1 cellular context compared by ENCODE assay signal in the genomic region with DNA sequence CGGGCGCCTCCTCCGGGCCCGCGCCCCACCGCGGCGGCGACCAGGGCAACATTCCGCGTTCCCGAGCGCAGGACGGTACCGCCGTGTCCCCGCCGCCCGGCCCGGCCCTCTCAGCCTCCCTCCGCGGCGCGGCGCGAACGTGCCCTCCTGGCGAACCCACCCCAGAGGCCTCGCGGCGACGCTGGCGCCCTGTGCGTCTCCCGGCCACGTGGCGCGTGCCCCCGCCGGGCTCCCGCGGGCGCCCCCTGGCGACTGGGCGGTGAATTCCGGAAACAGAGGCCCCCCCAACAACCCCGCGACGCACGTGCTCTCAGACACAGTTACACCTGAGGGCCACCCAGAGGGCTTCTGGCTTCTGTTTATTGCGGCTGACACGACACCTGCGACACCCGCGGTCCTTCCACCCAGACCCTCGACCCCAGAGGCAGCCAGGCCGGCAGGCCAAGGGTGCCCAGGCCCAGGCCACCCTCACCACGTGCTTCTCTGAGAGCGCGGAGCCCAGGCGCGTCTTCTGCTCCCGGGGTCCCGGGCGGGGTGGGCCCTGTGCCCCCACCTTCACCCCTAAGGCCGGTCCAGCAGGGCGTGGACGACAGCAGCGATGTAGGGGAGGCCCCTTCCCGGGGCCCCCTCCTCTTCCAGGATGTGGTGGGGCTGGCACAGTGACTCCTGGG.
TF ChIP-seq lines count a peak whose summit lies in the region.

A gene (minus strand): TSS at position 210 of the 671 bp plus-strand sequence. CDS start 158 bp downstream, at position 52.

TF ChIP-seq in WTC11, 78 proteins besides CTCF, POLR2A, EP300 and RAD21 (continued from another document):
- TF ChIP-seq RELA (CRISPR knock-in tag; IDR thresholded peaks at IDR 0.05; ENCODE audit: borderline replicate concordance) (peak; percentile 5; the same call in 1 of the 2 replicates), TEAD1 (CRISPR knock-in tag; IDR thresholded peaks at IDR 0.05) (0 out of 2 replicates have a peak, but pooled peaks have one; percentile 65), GTF2I (CRISPR knock-in tag; conservative IDR thresholded peaks at IDR 0.05) (no peak), ZNF121 (CRISPR knock-in tag; IDR thresholded peaks at IDR 0.05) (no peak), ZNF232 (CRISPR knock-in tag; IDR thresholded peaks at IDR 0.05) (no peak), ELF4 (CRISPR knock-in tag; IDR thresholded peaks at IDR 0.05; ENCODE audit: low read depth) (no peak), SMAD4 (CRISPR knock-in tag; IDR thresholded peaks at IDR 0.05) (no peak), ESRRA (CRISPR knock-in tag; IDR thresholded peaks at IDR 0.05; ENCODE audit: borderline replicate concordance) (no peak), NR3C1 (CRISPR knock-in tag; conservative IDR thresholded peaks at IDR 0.05; ENCODE audit: low read depth) (no peak), NFATC4 (CRISPR knock-in tag; IDR thresholded peaks at IDR 0.05) (no peak), TP53 (CRISPR knock-in tag; IDR thresholded peaks at IDR 0.05) (no peak), IRF2 (CRISPR knock-in tag; IDR thresholded peaks at IDR 0.05; ENCODE audit: borderline replicate concordance, low read depth) (no peak), NR1H2 (CRISPR knock-in tag; IDR thresholded peaks at IDR 0.05) (no peak), KAT7 (CRISPR knock-in tag; IDR thresholded peaks at IDR 0.05; ENCODE audit: borderline replicate concordance) (no peak; the same call in 1 of the 2 replicates), MYBL2 (CRISPR knock-in tag; IDR thresholded peaks at IDR 0.05) (no peak), RORB (CRISPR knock-in tag; IDR thresholded peaks at IDR 0.05) (no peak), CREM (CRISPR knock-in tag; IDR thresholded peaks at IDR 0.05) (no peak), TEAD4 (CRISPR knock-in tag; IDR thresholded peaks at IDR 0.05) (no peak), ZNF317 (CRISPR knock-in tag; IDR thresholded peaks at IDR 0.05; ENCODE audit: borderline replicate concordance, low read depth) (no peak), ZNF219 (CRISPR knock-in tag; IDR thresholded peaks at IDR 0.05; ENCODE audit: borderline replicate concordance) (no peak)
- TF ChIP-seq, protein P1, sequence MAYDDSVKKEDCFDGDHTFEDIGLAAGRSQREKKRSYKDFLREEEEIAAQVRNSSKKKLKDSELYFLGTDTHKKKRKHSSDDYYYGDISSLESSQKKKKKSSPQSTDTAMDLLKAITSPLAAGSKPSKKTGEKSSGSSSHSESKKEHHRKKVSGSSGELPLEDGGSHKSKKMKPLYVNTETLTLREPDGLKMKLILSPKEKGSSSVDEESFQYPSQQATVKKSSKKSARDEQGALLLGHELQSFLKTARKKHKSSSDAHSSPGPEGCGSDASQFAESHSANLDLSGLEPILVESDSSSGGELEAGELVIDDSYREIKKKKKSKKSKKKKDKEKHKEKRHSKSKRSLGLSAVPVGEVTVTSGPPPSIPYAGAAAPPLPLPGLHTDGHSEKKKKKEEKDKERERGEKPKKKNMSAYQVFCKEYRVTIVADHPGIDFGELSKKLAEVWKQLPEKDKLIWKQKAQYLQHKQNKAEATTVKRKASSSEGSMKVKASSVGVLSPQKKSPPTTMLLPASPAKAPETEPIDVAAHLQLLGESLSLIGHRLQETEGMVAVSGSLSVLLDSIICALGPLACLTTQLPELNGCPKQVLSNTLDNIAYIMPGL (CRISPR knock-in tag; IDR thresholded peaks at IDR 0.05) = no peak
- TF ChIP-seq, protein P2, sequence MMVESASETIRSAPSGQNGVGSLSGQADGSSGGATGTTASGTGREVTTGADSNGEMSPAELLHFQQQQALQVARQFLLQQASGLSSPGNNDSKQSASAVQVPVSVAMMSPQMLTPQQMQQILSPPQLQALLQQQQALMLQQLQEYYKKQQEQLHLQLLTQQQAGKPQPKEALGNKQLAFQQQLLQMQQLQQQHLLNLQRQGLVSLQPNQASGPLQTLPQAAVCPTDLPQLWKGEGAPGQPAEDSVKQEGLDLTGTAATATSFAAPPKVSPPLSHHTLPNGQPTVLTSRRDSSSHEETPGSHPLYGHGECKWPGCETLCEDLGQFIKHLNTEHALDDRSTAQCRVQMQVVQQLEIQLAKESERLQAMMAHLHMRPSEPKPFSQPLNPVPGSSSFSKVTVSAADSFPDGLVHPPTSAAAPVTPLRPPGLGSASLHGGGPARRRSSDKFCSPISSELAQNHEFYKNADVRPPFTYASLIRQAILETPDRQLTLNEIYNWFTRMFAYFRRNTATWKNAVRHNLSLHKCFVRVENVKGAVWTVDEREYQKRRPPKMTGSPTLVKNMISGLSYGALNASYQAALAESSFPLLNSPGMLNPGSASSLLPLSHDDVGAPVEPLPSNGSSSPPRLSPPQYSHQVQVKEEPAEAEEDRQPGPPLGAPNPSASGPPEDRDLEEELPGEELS (CRISPR knock-in tag; IDR thresholded peaks at IDR 0.05) = peak; percentile 90
- TF ChIP-seq, protein P3, sequence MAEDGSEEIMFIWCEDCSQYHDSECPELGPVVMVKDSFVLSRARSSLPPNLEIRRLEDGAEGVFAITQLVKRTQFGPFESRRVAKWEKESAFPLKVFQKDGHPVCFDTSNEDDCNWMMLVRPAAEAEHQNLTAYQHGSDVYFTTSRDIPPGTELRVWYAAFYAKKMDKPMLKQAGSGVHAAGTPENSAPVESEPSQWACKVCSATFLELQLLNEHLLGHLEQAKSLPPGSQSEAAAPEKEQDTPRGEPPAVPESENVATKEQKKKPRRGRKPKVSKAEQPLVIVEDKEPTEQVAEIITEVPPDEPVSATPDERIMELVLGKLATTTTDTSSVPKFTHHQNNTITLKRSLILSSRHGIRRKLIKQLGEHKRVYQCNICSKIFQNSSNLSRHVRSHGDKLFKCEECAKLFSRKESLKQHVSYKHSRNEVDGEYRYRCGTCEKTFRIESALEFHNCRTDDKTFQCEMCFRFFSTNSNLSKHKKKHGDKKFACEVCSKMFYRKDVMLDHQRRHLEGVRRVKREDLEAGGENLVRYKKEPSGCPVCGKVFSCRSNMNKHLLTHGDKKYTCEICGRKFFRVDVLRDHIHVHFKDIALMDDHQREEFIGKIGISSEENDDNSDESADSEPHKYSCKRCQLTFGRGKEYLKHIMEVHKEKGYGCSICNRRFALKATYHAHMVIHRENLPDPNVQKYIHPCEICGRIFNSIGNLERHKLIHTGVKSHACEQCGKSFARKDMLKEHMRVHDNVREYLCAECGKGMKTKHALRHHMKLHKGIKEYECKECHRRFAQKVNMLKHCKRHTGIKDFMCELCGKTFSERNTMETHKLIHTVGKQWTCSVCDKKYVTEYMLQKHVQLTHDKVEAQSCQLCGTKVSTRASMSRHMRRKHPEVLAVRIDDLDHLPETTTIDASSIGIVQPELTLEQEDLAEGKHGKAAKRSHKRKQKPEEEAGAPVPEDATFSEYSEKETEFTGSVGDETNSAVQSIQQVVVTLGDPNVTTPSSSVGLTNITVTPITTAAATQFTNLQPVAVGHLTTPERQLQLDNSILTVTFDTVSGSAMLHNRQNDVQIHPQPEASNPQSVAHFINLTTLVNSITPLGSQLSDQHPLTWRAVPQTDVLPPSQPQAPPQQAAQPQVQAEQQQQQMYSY (CRISPR knock-in tag; IDR thresholded peaks at IDR 0.05) = no peak
- TF ChIP-seq, protein P4, sequence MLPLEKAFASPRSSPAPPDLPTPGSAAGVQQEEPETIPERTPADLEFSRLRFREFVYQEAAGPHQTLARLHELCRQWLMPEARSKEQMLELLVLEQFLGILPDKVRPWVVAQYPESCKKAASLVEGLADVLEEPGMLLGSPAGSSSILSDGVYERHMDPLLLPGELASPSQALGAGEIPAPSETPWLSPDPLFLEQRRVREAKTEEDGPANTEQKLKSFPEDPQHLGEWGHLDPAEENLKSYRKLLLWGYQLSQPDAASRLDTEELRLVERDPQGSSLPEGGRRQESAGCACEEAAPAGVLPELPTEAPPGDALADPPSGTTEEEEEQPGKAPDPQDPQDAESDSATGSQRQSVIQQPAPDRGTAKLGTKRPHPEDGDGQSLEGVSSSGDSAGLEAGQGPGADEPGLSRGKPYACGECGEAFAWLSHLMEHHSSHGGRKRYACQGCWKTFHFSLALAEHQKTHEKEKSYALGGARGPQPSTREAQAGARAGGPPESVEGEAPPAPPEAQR (CRISPR knock-in tag; IDR thresholded peaks at IDR 0.05) = no peak
- TF ChIP-seq, protein P5, sequence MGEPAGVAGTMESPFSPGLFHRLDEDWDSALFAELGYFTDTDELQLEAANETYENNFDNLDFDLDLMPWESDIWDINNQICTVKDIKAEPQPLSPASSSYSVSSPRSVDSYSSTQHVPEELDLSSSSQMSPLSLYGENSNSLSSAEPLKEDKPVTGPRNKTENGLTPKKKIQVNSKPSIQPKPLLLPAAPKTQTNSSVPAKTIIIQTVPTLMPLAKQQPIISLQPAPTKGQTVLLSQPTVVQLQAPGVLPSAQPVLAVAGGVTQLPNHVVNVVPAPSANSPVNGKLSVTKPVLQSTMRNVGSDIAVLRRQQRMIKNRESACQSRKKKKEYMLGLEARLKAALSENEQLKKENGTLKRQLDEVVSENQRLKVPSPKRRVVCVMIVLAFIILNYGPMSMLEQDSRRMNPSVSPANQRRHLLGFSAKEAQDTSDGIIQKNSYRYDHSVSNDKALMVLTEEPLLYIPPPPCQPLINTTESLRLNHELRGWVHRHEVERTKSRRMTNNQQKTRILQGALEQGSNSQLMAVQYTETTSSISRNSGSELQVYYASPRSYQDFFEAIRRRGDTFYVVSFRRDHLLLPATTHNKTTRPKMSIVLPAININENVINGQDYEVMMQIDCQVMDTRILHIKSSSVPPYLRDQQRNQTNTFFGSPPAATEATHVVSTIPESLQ (CRISPR knock-in tag; IDR thresholded peaks at IDR 0.05) = no peak
- TF ChIP-seq, protein P6, sequence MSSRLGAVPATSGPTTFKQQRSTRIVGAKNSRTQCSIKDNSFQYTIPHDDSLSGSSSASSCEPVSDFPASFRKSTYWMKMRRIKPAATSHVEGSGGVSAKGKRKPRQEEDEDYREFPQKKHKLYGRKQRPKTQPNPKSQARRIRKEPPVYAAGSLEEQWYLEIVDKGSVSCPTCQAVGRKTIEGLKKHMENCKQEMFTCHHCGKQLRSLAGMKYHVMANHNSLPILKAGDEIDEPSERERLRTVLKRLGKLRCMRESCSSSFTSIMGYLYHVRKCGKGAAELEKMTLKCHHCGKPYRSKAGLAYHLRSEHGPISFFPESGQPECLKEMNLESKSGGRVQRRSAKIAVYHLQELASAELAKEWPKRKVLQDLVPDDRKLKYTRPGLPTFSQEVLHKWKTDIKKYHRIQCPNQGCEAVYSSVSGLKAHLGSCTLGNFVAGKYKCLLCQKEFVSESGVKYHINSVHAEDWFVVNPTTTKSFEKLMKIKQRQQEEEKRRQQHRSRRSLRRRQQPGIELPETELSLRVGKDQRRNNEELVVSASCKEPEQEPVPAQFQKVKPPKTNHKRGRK (CRISPR knock-in tag; IDR thresholded peaks at IDR 0.05; ENCODE audit: borderline replicate concordance) = no peak
- TF ChIP-seq, protein P7, sequence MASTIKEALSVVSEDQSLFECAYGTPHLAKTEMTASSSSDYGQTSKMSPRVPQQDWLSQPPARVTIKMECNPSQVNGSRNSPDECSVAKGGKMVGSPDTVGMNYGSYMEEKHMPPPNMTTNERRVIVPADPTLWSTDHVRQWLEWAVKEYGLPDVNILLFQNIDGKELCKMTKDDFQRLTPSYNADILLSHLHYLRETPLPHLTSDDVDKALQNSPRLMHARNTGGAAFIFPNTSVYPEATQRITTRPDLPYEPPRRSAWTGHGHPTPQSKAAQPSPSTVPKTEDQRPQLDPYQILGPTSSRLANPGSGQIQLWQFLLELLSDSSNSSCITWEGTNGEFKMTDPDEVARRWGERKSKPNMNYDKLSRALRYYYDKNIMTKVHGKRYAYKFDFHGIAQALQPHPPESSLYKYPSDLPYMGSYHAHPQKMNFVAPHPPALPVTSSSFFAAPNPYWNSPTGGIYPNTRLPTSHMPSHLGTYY (CRISPR knock-in tag; IDR thresholded peaks at IDR 0.05) = no peak
- TF ChIP-seq, protein P8, sequence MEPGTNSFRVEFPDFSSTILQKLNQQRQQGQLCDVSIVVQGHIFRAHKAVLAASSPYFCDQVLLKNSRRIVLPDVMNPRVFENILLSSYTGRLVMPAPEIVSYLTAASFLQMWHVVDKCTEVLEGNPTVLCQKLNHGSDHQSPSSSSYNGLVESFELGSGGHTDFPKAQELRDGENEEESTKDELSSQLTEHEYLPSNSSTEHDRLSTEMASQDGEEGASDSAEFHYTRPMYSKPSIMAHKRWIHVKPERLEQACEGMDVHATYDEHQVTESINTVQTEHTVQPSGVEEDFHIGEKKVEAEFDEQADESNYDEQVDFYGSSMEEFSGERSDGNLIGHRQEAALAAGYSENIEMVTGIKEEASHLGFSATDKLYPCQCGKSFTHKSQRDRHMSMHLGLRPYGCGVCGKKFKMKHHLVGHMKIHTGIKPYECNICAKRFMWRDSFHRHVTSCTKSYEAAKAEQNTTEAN (CRISPR knock-in tag; IDR thresholded peaks at IDR 0.05) = 0 out of 2 replicates have a peak, but pooled peaks have one; percentile 22
- TF ChIP-seq, protein P9, sequence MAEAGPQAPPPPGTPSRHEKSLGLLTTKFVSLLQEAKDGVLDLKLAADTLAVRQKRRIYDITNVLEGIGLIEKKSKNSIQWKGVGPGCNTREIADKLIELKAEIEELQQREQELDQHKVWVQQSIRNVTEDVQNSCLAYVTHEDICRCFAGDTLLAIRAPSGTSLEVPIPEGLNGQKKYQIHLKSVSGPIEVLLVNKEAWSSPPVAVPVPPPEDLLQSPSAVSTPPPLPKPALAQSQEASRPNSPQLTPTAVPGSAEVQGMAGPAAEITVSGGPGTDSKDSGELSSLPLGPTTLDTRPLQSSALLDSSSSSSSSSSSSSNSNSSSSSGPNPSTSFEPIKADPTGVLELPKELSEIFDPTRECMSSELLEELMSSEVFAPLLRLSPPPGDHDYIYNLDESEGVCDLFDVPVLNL (CRISPR knock-in tag; IDR thresholded peaks at IDR 0.05; ENCODE audit: borderline replicate concordance, low read depth) = no peak
